ENCODE assay signal across 21 cellular contexts in the genomic region with DNA sequence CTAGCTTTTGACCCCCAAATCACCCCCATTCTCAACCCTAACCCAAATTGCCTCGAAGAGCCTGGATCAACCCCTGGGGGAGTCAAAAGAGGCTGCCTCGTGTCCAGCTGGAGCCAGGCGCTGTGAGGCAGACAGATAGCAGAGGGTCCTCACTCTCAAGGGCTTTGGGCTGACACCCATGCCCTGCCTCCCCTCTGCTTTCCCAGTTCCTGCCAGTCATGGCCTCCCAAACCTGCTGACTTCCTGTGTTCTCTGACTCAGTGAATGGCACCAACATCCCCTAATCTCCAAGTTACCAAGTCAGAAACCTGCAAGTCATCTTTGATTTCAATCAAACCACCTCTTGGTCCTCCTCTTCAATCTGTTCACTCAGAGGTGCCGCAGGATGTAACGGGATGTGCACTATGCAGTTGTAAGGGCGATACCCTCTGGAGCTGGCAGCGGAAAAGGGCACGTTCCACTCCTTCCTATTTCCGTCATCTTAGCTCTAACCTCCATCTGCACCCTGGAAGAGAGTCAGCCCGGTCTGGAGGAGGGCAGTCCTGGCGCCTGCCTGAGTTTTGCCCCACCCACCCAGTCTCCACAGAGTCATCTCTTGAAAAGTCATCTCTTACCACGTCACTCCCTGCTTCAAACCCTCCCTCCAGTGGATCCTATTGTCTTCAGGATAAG. TPM values are rescaled to one million over a fixed set of nuclear protein-coding genes. Genes with fewer than 3 reads are reported as not detected.
DNase-seq lines count a peak whose midpoint lies in the region; ATAC-seq, FAIRE-seq and TF ChIP-seq lines count a peak whose summit lies in the region.
"Had no signal": no experiment of that assay in that cellular context is flagged by ENCODE, and none has a peak within 500 bp of the region (broad histone marks: within the 10 kb centered on the region; RNA-seq: fewer than 3 reads in every experiment).

No MANE protein-coding gene starts in this region.

- POLR2A ChIA-PET in activated CD4-positive, alpha-beta T cell treated with anti-CD3 and anti-CD28 coated beads for 36 hours (lab: Charles Lee), result no interaction called here
- POLR2A ChIA-PET in K562 (lab: Yijun Ruan, JAX), result interaction anchor here (1.0 kb wide), 1 partner anchor 17 kb away, joined by 4 read pairs; no protein-coding TSS in a partner anchor

- H3K27ac ChIP-seq in GM23248 (no peak overlapping the region), K562 (ENCODE audit: extremely low read depth, low read depth, low read length) (no peak overlapping the region)
- H3K27ac ChIP-seq: RWPE1 had no signal

- H3K4me1 Mint-ChIP-seq in activated CD4-positive, alpha-beta T cell treated with anti-CD3 and anti-CD28 coated beads for 36 hours, result peaks cover 9% of the 10 kb centered on the region
- peaks cover 10% of the 10 kb centered on the region for H3K4me1 Mint-ChIP-seq in neural crest cell

- no peaks in the 10 kb centered on the region for H3K9me3 Mint-ChIP-seq in activated CD4-positive, alpha-beta T cell treated with anti-CD3 and anti-CD28 coated beads for 36 hours (ENCODE audit: low read depth)
- H3K9me3 Mint-ChIP-seq in neural crest cell, result no peaks in the 10 kb centered on the region
- H3K9me3 Mint-ChIP-seq: CD8-positive, alpha-beta memory T cell had no signal

- no peaks in the 10 kb centered on the region for H4K20me1 ChIP-seq in GM23248 (ENCODE audit: insufficient read depth)
- H4K20me1 ChIP-seq in K562 (replicated peaks; ENCODE audit: control insufficient read depth, insufficient read depth, low read length), result no peaks in the 10 kb centered on the region

- no peaks in the 10 kb centered on the region for H3K9me2 ChIP-seq in GM23248 (ENCODE audit: insufficient read depth)

- ATAC-seq in activated CD4-positive, alpha-beta T cell treated with anti-CD3 and anti-CD28 coated beads for 36 hours, result peak; percentile 47
- ATAC-seq in K562 (no peak), HG03135 (IDR thresholded peaks at IDR 0.05; ENCODE audit: unreplicated experiment) (no peak)

- TF ChIP-seq RAD21 in K562 (CRISPR knock-in tag; conservative IDR thresholded peaks at IDR 0.05 in 1 of 2, IDR thresholded peaks at IDR 0.05 in 1 of 2), result no peak

- no peak overlapping the region for H3K9ac ChIP-seq in GM23248
- no peak overlapping the region for H3K9ac ChIP-seq in K562 (ENCODE audit: insufficient read depth in 1 of 2, low read depth in 2 of 2, low read length in 2 of 2)

- no peak overlapping the region for H3K27ac Mint-ChIP-seq in activated CD4-positive, alpha-beta T cell treated with anti-CD3 and anti-CD28 coated beads for 36 hours
- peak overlapping the region; percentile 38 for H3K27ac Mint-ChIP-seq in neural crest cell (ENCODE audit: unreplicated experiment)

- no peaks in the 10 kb centered on the region for H3K9me1 ChIP-seq in K562 (ENCODE audit: control insufficient read depth, insufficient read depth, low read length)

- H3K36me3 Mint-ChIP-seq in activated CD4-positive, alpha-beta T cell treated with anti-CD3 and anti-CD28 coated beads for 36 hours (ENCODE audit: low read depth), result no peaks in the 10 kb centered on the region
- H3K36me3 Mint-ChIP-seq in neural crest cell (ENCODE audit: low read depth), result no peaks in the 10 kb centered on the region
- H3K36me3 Mint-ChIP-seq: CD8-positive, alpha-beta memory T cell had no signal

- no peak for TF ChIP-seq POLR2A in K562 (conservative IDR thresholded peaks at IDR 0.05)

- TF ChIP-seq EP300 in K562 (IDR thresholded peaks at IDR 0.05; ENCODE audit: low read length), result no peak

- H3K79me2 ChIP-seq in GM23248 (ENCODE audit: insufficient read depth) (no peaks in the 10 kb centered on the region), K562 (ENCODE audit: control insufficient read depth, insufficient read depth, low read length) (no peaks in the 10 kb centered on the region)

- intact Hi-C loops in activated CD4-positive, alpha-beta T cell treated with anti-CD3 and anti-CD28 coated beads for 36 hours (cut with DNase I, micrococcal nuclease), result no loop called here
- intact Hi-C loops in K562 (cut with micrococcal nuclease), result no loop called here

- TF ChIP-seq CTCF in K562 (IDR thresholded peaks at IDR 0.05 in 2 of 3, conservative IDR thresholded peaks at IDR 0.05 in 1 of 3; ENCODE audit: insufficient read depth in 2 of 3, low read depth in 1 of 3, low read length in 3 of 3), result no peak
- no peak for TF ChIP-seq CTCF in neural crest cell (conservative IDR thresholded peaks at IDR 0.05)

- no peak for DNase-seq in activated CD4-positive, alpha-beta T cell treated with anti-CD3 and anti-CD28 coated beads for 36 hours
- DNase-seq in activated CD4-positive, alpha-beta T cell treated with anti-CD3 and anti-CD28 coated beads, Interleukin-2, amount 50 U/mL, for 1 hour, result no peak
- DNase-seq in GM23248, result peak; percentile 52
- DNase-seq in K562 (ENCODE audit: extremely low read depth in 1 of 4, low spot score in 3 of 4), result no peak
- DNase-seq in neural crest cell (ENCODE audit: low read depth, low spot score), result no peak
- DNase-seq in putamen (ENCODE audit: low spot score), result no peak
- no peak for DNase-seq in activated CD8-positive, alpha-beta memory T cell treated with anti-CD3 and anti-CD28 coated beads, Interleukin-2, amount 50 U/mL, for 48 hours
- DNase-seq: 8988T; CD8-positive, alpha-beta memory T cell; DMS79 treated with DMSO at 0.1 percent for 48 hours; HCEC 1CT; NCI-H1417 treated with DMSO at 0.1 percent for 48 hours; NCI-H1930; NCI-H2171 treated with DMSO at 0.1 percent for 48 hours; NCI-H446 treated with DMSO at 0.1 percent for 48 hours; NCI-H748 treated with DMSO at 0.1 percent for 48 hours had no signal

- no peaks in the 10 kb centered on the region for H3F3A ChIP-seq in GM23248 (ENCODE audit: insufficient read depth)

- no peaks in the 10 kb centered on the region for H3K27me3 Mint-ChIP-seq in activated CD4-positive, alpha-beta T cell treated with anti-CD3 and anti-CD28 coated beads for 36 hours
- peaks cover 2% of the 10 kb centered on the region for H3K27me3 Mint-ChIP-seq in neural crest cell (ENCODE audit: low read depth)

- H3K9me3 ChIP-seq in GM23248 (ENCODE audit: low read depth), result no peaks in the 10 kb centered on the region
- no peaks in the 10 kb centered on the region for H3K9me3 ChIP-seq in K562 (replicated peaks; ENCODE audit: control insufficient read depth, insufficient read depth, low read depth, low read length)

- H3K36me3 ChIP-seq in GM23248 (ENCODE audit: low read depth) (no peaks in the 10 kb centered on the region), K562 (ENCODE audit: control insufficient read depth, insufficient read depth, low read length) (no peaks in the 10 kb centered on the region)

- H3K4me1 ChIP-seq in GM23248 (ENCODE audit: insufficient read depth) (no peaks in the 10 kb centered on the region), K562 (replicated peaks in 1 of 2; ENCODE audit: control insufficient read depth in 2 of 2, insufficient read depth in 2 of 2, low read length in 2 of 2) (peaks cover 0 to 9% of the 10 kb centered on the region in 2 experiments; a peak in 1 of 5 replicates)

- 75 to 81% methylated on average over 12 of the region's 12 CpGs for WGBS in GM23248 (ENCODE audit: low coverage in 1 of 2, low lambda C conversion rate in 2 of 2, missing lambda C conversion rate in 2 of 2), 2 experiments
- 4% methylated on average over 7 of the region's 12 CpGs for WGBS in K562 (ENCODE audit: insufficient coverage, low coverage, missing lambda C conversion rate)

- FAIRE-seq in K562 (lab: Jason Lieb, UNC), result no peak
- FAIRE-seq: D721Med, G401.6, HTR-8/SVneo had no signal

- H3K27me3 ChIP-seq in GM23248 (replicated peaks; ENCODE audit: insufficient read depth) (no peaks in the 10 kb centered on the region), K562 (ENCODE audit: control insufficient read depth in 2 of 2, insufficient read depth in 2 of 2, low read length in 2 of 2) (peaks cover 5 to 44% of the 10 kb centered on the region in 2 experiments; a peak in 3 of 5 replicates)

- BruUV-seq in K562 (replicated peaks; lab: Mats Ljungman, UMichigan), result no TSS peak

- in situ Hi-C loops in GM23248 (cut with MboI) (loop anchor here (10.0 to 25.0 kb wide), 3 partner anchors 173 to 613 kb away; partner anchors contain the start of gene ST8SIA2), K562 (cut with MboI) (loop anchor here (5.0 kb wide), 1 partner anchor 616 kb away; no protein-coding TSS in a partner anchor)

- H3K4me2 ChIP-seq in GM23248 (ENCODE audit: unreplicated experiment) (no peak overlapping the region), K562 (ENCODE audit: insufficient read depth, low read length) (no peak overlapping the region)

- CTCF ChIA-PET in activated CD4-positive, alpha-beta T cell treated with anti-CD3 and anti-CD28 coated beads for 36 hours (lab: Charles Lee), result interaction anchor here (1.0 to 1.2 kb wide), 2 partner anchors 10 to 25 kb away, joined by 3 read pairs; no protein-coding TSS in a partner anchor
- CTCF ChIA-PET in K562 (lab: Yijun Ruan, JAX; ENCODE audit: low intra/inter-chr PET ratio), result no interaction called here

- H3K4me3 Mint-ChIP-seq in activated CD4-positive, alpha-beta T cell treated with anti-CD3 and anti-CD28 coated beads for 36 hours, result no peak overlapping the region
- H3K4me3 Mint-ChIP-seq in neural crest cell, result no peak overlapping the region
- H3K4me3 Mint-ChIP-seq: CD8-positive, alpha-beta memory T cell had no signal

- H3K4me3 ChIP-seq in GM23248 (no peak overlapping the region), K562 (no peak overlapping the region)

- H2AFZ ChIP-seq in GM23248, result no peak overlapping the region
- H2AFZ ChIP-seq in K562 (ENCODE audit: low read depth, low read length), result no peak overlapping the region

RNA-seq across cellular contexts. Expression of gene FAM174B, which starts 52.4 kb away (rescaled TPM):
- 1 to 10 TPM; 4.0 to 4.9 TPM for total RNA-seq in activated CD4-positive, alpha-beta T cell treated with anti-CD3 and anti-CD28 coated beads for 36 hours
- total RNA-seq in GM23248 (2014; rRNA removed; shearing (Covaris generic)), result 1.9 and 4.4 TPM in 2 replicates
- polyA plus RNA-seq in GM23248 (2016; fragmentation: Nextera tagmentation; extraction: Ambion mirVana), result 1.8 and 3.1 TPM in 2 replicates
- 13.4 and 14.9 TPM in 2 replicates for total RNA-seq in K562 (2011; cell fraction: chromatin; rRNA removed; ENCODE audit: low replicate concordance)
- 3.0 and 7.9 TPM in 2 replicates for total RNA-seq in K562 (2011; cell fraction: nucleolus; rRNA removed)
- 3.4 and 4.8 TPM in 2 replicates for total RNA-seq in K562 (2011; cell fraction: nucleoplasm; rRNA removed)
- total RNA-seq in K562 (2014; rRNA removed), result 1.1 TPM in 1 of 2 replicates, not detected in the other
- total RNA-seq in K562 (2014; rRNA removed; fragmentation: Illumina TruSeq; extraction: Trizol), result 2.4 and 2.6 TPM in 2 replicates
- 1.8 and 2.2 TPM in 2 replicates for total RNA-seq in K562 (2015; rRNA removed; fragmentation: Illumina TruSeq; extraction: Trizol)
- 1.7 and 2.2 TPM in 2 replicates for total RNA-seq in K562 (2021)
- 1.4 and 2.2 TPM in 2 replicates for polyA plus RNA-seq in K562 (2011; rRNA removed)
- polyA plus RNA-seq in K562 (2011; cell fraction: cytosol; rRNA removed), result 0.49 and 1.8 TPM in 2 replicates
- 1.6 and 6.0 TPM in 2 replicates for polyA plus RNA-seq in K562 (2011; cell fraction: nucleus; rRNA removed)
- 1.6 and 1.7 TPM in 2 replicates for polyA plus RNA-seq in K562 (2012)
- 0.43 and 1.5 TPM in 2 replicates for polyA plus RNA-seq in K562 (2014; fragmentation: Illumina TruSeq; extraction: Trizol)
- polyA plus RNA-seq in K562 (2014; fragmentation: Nextera tagmentation; extraction: Ambion mirVana), result under 1 TPM; 0.39 to 0.48 TPM
- polyA plus RNA-seq in K562 (2014; rRNA removed), result 1.3 and 2.7 TPM in 2 replicates
- 1.2 and 1.9 TPM in 2 replicates for polyA minus RNA-seq in K562 (2011; rRNA and poly(A)+ RNA removed)
- 3.0 TPM in 1 of 2 replicates, not detected in the other for polyA minus RNA-seq in K562 (2011; cell fraction: cytosol; rRNA and poly(A)+ RNA removed)
- polyA minus RNA-seq in K562 (2011; cell fraction: nucleus; rRNA and poly(A)+ RNA removed), result 2.3 and 4.6 TPM in 2 replicates
- total RNA-seq in neural crest cell, result 10.6 and 12.1 TPM in 2 replicates
